1 cellular context compared by ENCODE assay signal in genomic region chr7:27170936-27171635, GRCh38.
TF ChIP-seq lines count a peak whose summit lies in the region.

No MANE protein-coding gene starts in this region.

TF ChIP-seq in HepG2, 621 proteins besides CTCF, POLR2A, EP300 and RAD21 (continued from another document):
- TF ChIP-seq ZBED4 (CRISPR knock-in tag; IDR thresholded peaks at IDR 0.05; ENCODE audit: borderline replicate concordance) = no peak
- TF ChIP-seq ZNF10 (CRISPR knock-in tag; IDR thresholded peaks at IDR 0.05; ENCODE audit: borderline replicate concordance, low read depth) = no peak
- TF ChIP-seq ARID3A (IDR thresholded peaks at IDR 0.05; ENCODE audit: low read depth, low read length) = no peak
- no peak for TF ChIP-seq ZNF331 (CRISPR knock-in tag; IDR thresholded peaks at IDR 0.05)
- TF ChIP-seq RFX3 (CRISPR knock-in tag; IDR thresholded peaks at IDR 0.05) = no peak
- peak; percentile 59 for TF ChIP-seq ZNF687 (CRISPR knock-in tag; IDR thresholded peaks at IDR 0.05)
- TF ChIP-seq NR2F6 (IDR thresholded peaks at IDR 0.05) = 0 out of 2 replicates have a peak, but pooled peaks have one; percentile 9
- TF ChIP-seq NR2F6 (CRISPR knock-in tag; IDR thresholded peaks at IDR 0.05) = 0 out of 2 replicates have a peak, but pooled peaks have one; percentile 8
- TF ChIP-seq NPAS2 (CRISPR knock-in tag; IDR thresholded peaks at IDR 0.05; ENCODE audit: borderline replicate concordance) = no peak
- no peak for TF ChIP-seq ZNF75D (CRISPR knock-in tag; IDR thresholded peaks at IDR 0.05; ENCODE audit: borderline replicate concordance)
- no peak for TF ChIP-seq PHF8 (CRISPR knock-in tag; IDR thresholded peaks at IDR 0.05)
- no peak for TF ChIP-seq KAT7 (CRISPR knock-in tag; IDR thresholded peaks at IDR 0.05; ENCODE audit: borderline replicate concordance)
- TF ChIP-seq ZNF20 (CRISPR knock-in tag; IDR thresholded peaks at IDR 0.05) = no peak
- no peak for TF ChIP-seq RELA (CRISPR knock-in tag; IDR thresholded peaks at IDR 0.05)
- TF ChIP-seq, protein P1, sequence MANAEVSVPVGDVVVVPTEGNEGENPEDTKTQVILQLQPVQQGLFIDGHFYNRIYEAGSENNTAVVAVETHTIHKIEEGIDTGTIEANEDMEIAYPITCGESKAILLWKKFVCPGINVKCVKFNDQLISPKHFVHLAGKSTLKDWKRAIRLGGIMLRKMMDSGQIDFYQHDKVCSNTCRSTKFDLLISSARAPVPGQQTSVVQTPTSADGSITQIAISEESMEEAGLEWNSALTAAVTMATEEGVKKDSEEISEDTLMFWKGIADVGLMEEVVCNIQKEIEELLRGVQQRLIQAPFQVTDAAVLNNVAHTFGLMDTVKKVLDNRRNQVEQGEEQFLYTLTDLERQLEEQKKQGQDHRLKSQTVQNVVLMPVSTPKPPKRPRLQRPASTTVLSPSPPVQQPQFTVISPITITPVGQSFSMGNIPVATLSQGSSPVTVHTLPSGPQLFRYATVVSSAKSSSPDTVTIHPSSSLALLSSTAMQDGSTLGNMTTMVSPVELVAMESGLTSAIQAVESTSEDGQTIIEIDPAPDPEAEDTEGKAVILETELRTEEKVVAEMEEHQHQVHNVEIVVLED (CRISPR knock-in tag; IDR thresholded peaks at IDR 0.05; ENCODE audit: borderline replicate concordance) = no peak
- TF ChIP-seq ZSCAN31 (CRISPR knock-in tag; IDR thresholded peaks at IDR 0.05; ENCODE audit: low read depth) = no peak
- no peak for TF ChIP-seq REXO4 (CRISPR knock-in tag; IDR thresholded peaks at IDR 0.05; ENCODE audit: borderline replicate concordance)
- no peak for TF ChIP-seq CHCHD3 (CRISPR knock-in tag; IDR thresholded peaks at IDR 0.05)
- no peak for TF ChIP-seq KLF13 (CRISPR knock-in tag; IDR thresholded peaks at IDR 0.05)
- peak; percentile 31; the same call in 1 of the 2 replicates for TF ChIP-seq RARA (CRISPR knock-in tag; IDR thresholded peaks at IDR 0.05)
- no peak for TF ChIP-seq HOXA9 (CRISPR knock-in tag; IDR thresholded peaks at IDR 0.05; ENCODE audit: borderline replicate concordance)
- TF ChIP-seq HDAC6 (IDR thresholded peaks at IDR 0.05; ENCODE audit: low read depth, low read length) = no peak
- TF ChIP-seq, protein P2, sequence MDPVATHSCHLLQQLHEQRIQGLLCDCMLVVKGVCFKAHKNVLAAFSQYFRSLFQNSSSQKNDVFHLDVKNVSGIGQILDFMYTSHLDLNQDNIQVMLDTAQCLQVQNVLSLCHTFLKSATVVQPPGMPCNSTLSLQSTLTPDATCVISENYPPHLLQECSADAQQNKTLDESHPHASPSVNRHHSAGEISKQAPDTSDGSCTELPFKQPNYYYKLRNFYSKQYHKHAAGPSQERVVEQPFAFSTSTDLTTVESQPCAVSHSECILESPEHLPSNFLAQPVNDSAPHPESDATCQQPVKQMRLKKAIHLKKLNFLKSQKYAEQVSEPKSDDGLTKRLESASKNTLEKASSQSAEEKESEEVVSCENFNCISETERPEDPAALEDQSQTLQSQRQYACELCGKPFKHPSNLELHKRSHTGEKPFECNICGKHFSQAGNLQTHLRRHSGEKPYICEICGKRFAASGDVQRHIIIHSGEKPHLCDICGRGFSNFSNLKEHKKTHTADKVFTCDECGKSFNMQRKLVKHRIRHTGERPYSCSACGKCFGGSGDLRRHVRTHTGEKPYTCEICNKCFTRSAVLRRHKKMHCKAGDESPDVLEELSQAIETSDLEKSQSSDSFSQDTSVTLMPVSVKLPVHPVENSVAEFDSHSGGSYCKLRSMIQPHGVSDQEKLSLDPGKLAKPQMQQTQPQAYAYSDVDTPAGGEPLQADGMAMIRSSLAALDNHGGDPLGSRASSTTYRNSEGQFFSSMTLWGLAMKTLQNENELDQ (CRISPR knock-in tag; IDR thresholded peaks at IDR 0.05; ENCODE audit: borderline replicate concordance) = no peak
TF ChIP-seq in HepG2: peak in this region for 10.
